ENCODE assay signal across 29 cellular contexts in the genomic region with DNA sequence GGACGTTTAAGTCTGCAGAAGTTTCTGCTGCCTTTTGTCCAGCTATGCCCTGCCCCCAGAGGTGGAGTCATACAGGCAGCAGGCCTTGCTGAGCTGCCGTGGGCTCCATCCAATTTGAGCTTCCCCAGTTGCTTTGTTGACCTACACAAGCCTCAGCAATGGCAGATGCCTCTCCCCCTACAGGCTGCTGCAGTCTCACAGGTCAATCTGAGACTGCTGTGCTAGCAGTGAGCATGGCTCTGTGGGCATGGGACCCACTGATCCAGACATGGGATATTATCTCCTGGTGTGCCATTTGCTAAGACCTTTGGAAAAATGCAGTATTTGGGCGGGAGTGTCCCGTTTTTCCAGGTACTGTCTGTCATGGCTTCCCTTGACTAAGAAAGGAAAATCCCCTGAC.
"Had no signal": no experiment of that assay in that cellular context is flagged by ENCODE, and none has a peak within 500 bp of the region (broad histone marks: within the 10 kb centered on the region; RNA-seq: fewer than 3 reads in every experiment).

No MANE protein-coding gene starts in this region.

- H3K9ac ChIP-seq: KMS-11 had no signal

- FAIRE-seq: astrocyte, TTC549 had no signal

- H3K9me3 ChIP-seq: adrenal gland, body of pancreas, breast epithelium, SJCRH30 had no signal

- H3K27me3 ChIP-seq: adrenal gland, body of pancreas, breast epithelium, SJCRH30 had no signal

- DNase-seq: activated CD4-positive, alpha-beta T cell treated with anti-CD3 and anti-CD28 coated beads for 36 hours; activated CD4-positive, alpha-beta T cell treated with anti-CD3 and anti-CD28 coated beads, Interleukin-2, amount 10 ng/mL, durations not matched to agents 7 days and 5 days; activated CD4-positive, alpha-beta T cell treated with anti-CD3 and anti-CD28 coated beads, Interleukin-2, amount 50 U/mL, for 48 hours; activated CD8-positive, alpha-beta T cell treated with anti-CD3 and anti-CD28 coated beads, Interleukin-2, amount 10 ng/mL, durations not matched to agents 7 days and 5 days; activated gamma-delta T cell treated with Interleukin-2 at 50 U/mL for 16 hours; activated naive CD4-positive, alpha-beta T cell treated with anti-CD3 and anti-CD28 coated beads for 36 hours; activated T-cell treated with anti-CD3 and anti-CD28 coated beads, Interleukin-2, amount 50 U/mL, for 24 hours; adrenal gland; body of pancreas; MM.1S; MV-4-11; NCI-H1092; NCI-H1436 treated with DMSO at 0.1 percent for 48 hours; NCI-H1694 treated with DMSO at 0.1 percent for 48 hours; NCI-H2029; NCI-H345; NCI-H524 treated with DMSO at 0.1 percent for 48 hours; NK-92 treated with Interleukin-12 subunit alpha and Interleukin-12 subunit beta, amount 100 ng/mL, for 24 hours; OCI-M1; SHP77; SJCRH30; T1000 had no signal

- H3K4me2 ChIP-seq: KMS-11 had no signal

- H3K4me3 ChIP-seq: adrenal gland, body of pancreas, breast epithelium, SJCRH30, SK-N-MC had no signal

- H3K27ac ChIP-seq: adrenal gland, body of pancreas, breast epithelium, KMS-11, SJCRH30, SK-N-MC had no signal

- H3K4me1 ChIP-seq: adrenal gland, body of pancreas, breast epithelium, SJCRH30 had no signal

- ATAC-seq: activated CD4-positive, alpha-beta T cell treated with anti-CD3 and anti-CD28 coated beads for 36 hours; activated CD4-positive, CD25-positive, alpha-beta regulatory T cell treated with anti-CD3 and anti-CD28 coated beads, Interleukin-2, amount 50 U/mL, for 24 hours; activated CD8-positive, alpha-beta T cell treated with anti-CD3 and anti-CD28 coated beads, Interleukin-2, amount 10 ng/mL, durations not matched to agents 7 days and 5 days; activated naive CD4-positive, alpha-beta T cell treated with anti-CD3 and anti-CD28 coated beads, Interleukin-2, amount 50 U/mL, for 72 hours; body of pancreas had no signal

- H3K36me3 ChIP-seq: adrenal gland, breast epithelium, SJCRH30 had no signal
